Comparison of ENCODE assay signal across 28 cellular contexts in genomic region chr2:172574965-172575364, GRCh38.
"Had no signal": no experiment of that assay in that cellular context is flagged by ENCODE, and none has a peak within 500 bp of the region (broad histone marks: within the 10 kb centered on the region; RNA-seq: fewer than 3 reads in every experiment).

No MANE protein-coding gene starts in this region.

- H3K4me3 ChIP-seq: coronary artery, esophagus squamous epithelium, heart right ventricle, left ventricle myocardium inferior, lower lobe of right lung, ovary, psoas muscle, sigmoid colon, thoracic aorta, tibial nerve, upper lobe of left lung had no signal

- H3K27me3 ChIP-seq: esophagus squamous epithelium, heart right ventricle, ovary, sigmoid colon, tibial nerve, upper lobe of left lung had no signal

- H3K36me3 ChIP-seq: ovary had no signal

- DNase-seq: dermis blood vessel endothelial cell; effector memory CD4-positive, alpha-beta T cell; erythroblast; esophagus squamous epithelium; foreskin melanocyte; glutamatergic neuron; heart right ventricle; hippocampal formation; kidney glomerular epithelial cell; left colon; left ventricle myocardium inferior; lower lobe of right lung; natural killer cell; occipital lobe; ovary; posterior cingulate gyrus; psoas muscle; right cardiac atrium; sigmoid colon; stimulated activated CD4-positive, alpha-beta T cell treated with anti-CD3 and anti-CD28 coated beads, Interleukin-2, amount 100 ng/mL, for 24 hours; stimulated activated CD4-positive, alpha-beta T cell treated with anti-CD3 and anti-CD28 coated beads, Interleukin-4, amount 100 ng/mL, for 4 hours; upper lobe of left lung had no signal

- H3K4me1 ChIP-seq: esophagus squamous epithelium, heart right ventricle, left ventricle myocardium inferior, lower lobe of right lung, psoas muscle, sigmoid colon, tibial nerve, upper lobe of left lung had no signal

- FAIRE-seq: islet of Langerhans, urothelium cell line had no signal

- ATAC-seq: heart right ventricle; left colon; lower lobe of right lung; natural killer cell; psoas muscle; right cardiac atrium; stimulated activated memory B cell treated with anti-CD40 and anti-IgM and Interleukin-4, amounts not matched to agents 10 μg/mL and 1 μg/mL and 100 μg/mL, for 72 hours had no signal

- H3K27ac ChIP-seq: coronary artery, esophagus squamous epithelium, heart right ventricle, left ventricle myocardium inferior, lower lobe of right lung, ovary, psoas muscle, sigmoid colon, thoracic aorta, tibial nerve, upper lobe of left lung had no signal
